ENCODE assay signal across 38 cellular contexts in genomic region chr3:135392151-135392550, GRCh38.
"Had no signal": no experiment of that assay in that cellular context is flagged by ENCODE, and none has a peak within 500 bp of the region (broad histone marks: within the 10 kb centered on the region; RNA-seq: fewer than 3 reads in every experiment).

No MANE protein-coding gene starts in this region.

- FAIRE-seq: TTC549 had no signal

- ATAC-seq: activated CD4-positive, alpha-beta T cell treated with anti-CD3 and anti-CD28 coated beads for 36 hours; activated CD4-positive, CD25-positive, alpha-beta regulatory T cell treated with anti-CD3 and anti-CD28 coated beads, Interleukin-2, amount 50 U/mL, for 24 hours; activated CD8-positive, alpha-beta T cell treated with anti-CD3 and anti-CD28 coated beads, Interleukin-2, amount 10 ng/mL, durations not matched to agents 7 days and 5 days; activated naive CD8-positive, alpha-beta T cell treated with anti-CD3 and anti-CD28 coated beads, Interleukin-2, amount 50 U/mL, for 24 hours; body of pancreas had no signal

- H3K4me1 ChIP-seq: ascending aorta, body of pancreas, breast epithelium had no signal

- H3K4me3 ChIP-seq: ascending aorta, body of pancreas, breast epithelium, cardiac muscle cell had no signal

- H3K4me1 Mint-ChIP-seq: activated CD4-positive, alpha-beta memory T cell treated with anti-CD3 and anti-CD28 coated beads, Interleukin-2, amount 10 ng/mL, durations not matched to agents 7 days and 5 days; activated CD4-positive, alpha-beta T cell treated with anti-CD3 and anti-CD28 coated beads for 36 hours; activated CD4-positive, alpha-beta T cell treated with anti-CD3 and anti-CD28 coated beads, Interleukin-2, amount 10 ng/mL, durations not matched to agents 7 days and 5 days; activated naive CD4-positive, alpha-beta T cell treated with anti-CD3 and anti-CD28 coated beads, Interleukin-2, amount 10 ng/mL, durations not matched to agents 7 days and 5 days; activated naive CD4-positive, alpha-beta T cell treated with anti-CD3 and anti-CD28 coated beads, Interleukin-2, amount 50 U/mL, for 24 hours; activated naive CD8-positive, alpha-beta T cell treated with anti-CD3 and anti-CD28 coated beads, Interleukin-2, amount 10 ng/mL, durations not matched to agents 7 days and 5 days; activated naive CD8-positive, alpha-beta T cell treated with anti-CD3 and anti-CD28 coated beads, Interleukin-2, amount 50 U/mL, for 24 hours; central memory CD8-positive, alpha-beta T cell had no signal

- H3K27me3 ChIP-seq: ascending aorta, body of pancreas, brain microvascular endothelial cell, breast epithelium, cardiac muscle cell had no signal

- H3K36me3 ChIP-seq: ascending aorta, brain microvascular endothelial cell, breast epithelium, cardiac muscle cell had no signal

- H3K27ac Mint-ChIP-seq: activated CD4-positive, alpha-beta memory T cell treated with anti-CD3 and anti-CD28 coated beads, Interleukin-2, amount 10 ng/mL, durations not matched to agents 7 days and 5 days; activated CD4-positive, alpha-beta T cell treated with anti-CD3 and anti-CD28 coated beads for 36 hours; activated CD4-positive, alpha-beta T cell treated with anti-CD3 and anti-CD28 coated beads, Interleukin-2, amount 10 ng/mL, durations not matched to agents 7 days and 5 days; activated CD8-positive, alpha-beta T cell treated with anti-CD3 and anti-CD28 coated beads, Interleukin-2, amount 10 ng/mL, durations not matched to agents 7 days and 5 days; activated naive CD4-positive, alpha-beta T cell treated with anti-CD3 and anti-CD28 coated beads, Interleukin-2, amount 10 ng/mL, durations not matched to agents 7 days and 5 days; activated naive CD4-positive, alpha-beta T cell treated with anti-CD3 and anti-CD28 coated beads, Interleukin-2, amount 50 U/mL, for 24 hours; activated naive CD8-positive, alpha-beta T cell; activated naive CD8-positive, alpha-beta T cell treated with anti-CD3 and anti-CD28 coated beads, Interleukin-2, amount 10 ng/mL, durations not matched to agents 7 days and 5 days; activated naive CD8-positive, alpha-beta T cell treated with anti-CD3 and anti-CD28 coated beads, Interleukin-2, amount 50 U/mL, for 24 hours; activated T-cell treated with anti-CD3 and anti-CD28 coated beads, Interleukin-2, amount 50 U/mL, for 24 hours; activated T-helper 2 cell treated with anti-CD3 and anti-CD28 coated beads, Interferon-gamma antibody, Interleukin-2, Interleukin-4, amounts not matched to agents 10 μg/mL and 5 μg/mL and 100 μg/mL, durations not matched to agents 14 hours and 24 hours and 36 hours; T-helper 1 cell treated with Interleukin-12 subunit alpha and Interleukin-12 subunit beta and Interleukin-4 antibody, amounts not matched to agents 30 μg/mL and 1 μg/mL, for 36 hours; T-helper 2 cell treated with Interferon-gamma antibody and Interleukin-4, amounts not matched to agents 5 μg/mL and 100 μg/mL, for 36 hours had no signal

- H3K36me3 Mint-ChIP-seq: activated naive CD4-positive, alpha-beta T cell treated with anti-CD3 and anti-CD28 coated beads, Interleukin-2, amount 10 ng/mL, durations not matched to agents 7 days and 5 days; activated naive CD4-positive, alpha-beta T cell treated with anti-CD3 and anti-CD28 coated beads, Interleukin-2, amount 50 U/mL, for 24 hours; activated naive CD8-positive, alpha-beta T cell; activated naive CD8-positive, alpha-beta T cell treated with anti-CD3 and anti-CD28 coated beads, Interleukin-2, amount 10 ng/mL, durations not matched to agents 7 days and 5 days had no signal

- H3K27ac ChIP-seq: ascending aorta, body of pancreas, brain microvascular endothelial cell, breast epithelium, cardiac muscle cell, VCaP had no signal

- H3K4me3 Mint-ChIP-seq: activated CD4-positive, alpha-beta memory T cell treated with anti-CD3 and anti-CD28 coated beads, Interleukin-2, amount 10 ng/mL, durations not matched to agents 7 days and 5 days; activated CD4-positive, alpha-beta T cell treated with anti-CD3 and anti-CD28 coated beads for 36 hours; activated CD4-positive, alpha-beta T cell treated with anti-CD3 and anti-CD28 coated beads, Interleukin-2, amount 10 ng/mL, durations not matched to agents 7 days and 5 days; activated CD8-positive, alpha-beta T cell treated with anti-CD3 and anti-CD28 coated beads, Interleukin-2, amount 10 ng/mL, durations not matched to agents 7 days and 5 days; activated naive CD4-positive, alpha-beta T cell treated with anti-CD3 and anti-CD28 coated beads, Interleukin-2, amount 10 ng/mL, durations not matched to agents 7 days and 5 days; activated naive CD4-positive, alpha-beta T cell treated with anti-CD3 and anti-CD28 coated beads, Interleukin-2, amount 50 U/mL, for 24 hours; activated naive CD8-positive, alpha-beta T cell; activated naive CD8-positive, alpha-beta T cell treated with anti-CD3 and anti-CD28 coated beads, Interleukin-2, amount 10 ng/mL, durations not matched to agents 7 days and 5 days; activated naive CD8-positive, alpha-beta T cell treated with anti-CD3 and anti-CD28 coated beads, Interleukin-2, amount 50 U/mL, for 24 hours; activated T-cell treated with anti-CD3 and anti-CD28 coated beads, Interleukin-2, amount 50 U/mL, for 24 hours; central memory CD8-positive, alpha-beta T cell; T-helper 1 cell treated with Interleukin-12 subunit alpha and Interleukin-12 subunit beta and Interleukin-4 antibody, amounts not matched to agents 30 μg/mL and 1 μg/mL, for 36 hours; T-helper 2 cell treated with Interferon-gamma antibody and Interleukin-4, amounts not matched to agents 5 μg/mL and 100 μg/mL, for 36 hours had no signal

- DNase-seq: activated CD4-positive, alpha-beta memory T cell treated with anti-CD3 and anti-CD28 coated beads, Interleukin-2, amount 10 ng/mL, durations not matched to agents 7 days and 5 days; activated CD4-positive, alpha-beta T cell treated with anti-CD3 and anti-CD28 coated beads for 1 hour; activated CD4-positive, alpha-beta T cell treated with anti-CD3 and anti-CD28 coated beads for 36 hours; activated CD4-positive, alpha-beta T cell treated with anti-CD3 and anti-CD28 coated beads for 48 hours; activated CD4-positive, alpha-beta T cell treated with anti-CD3 and anti-CD28 coated beads, Interleukin-2, amount 10 ng/mL, durations not matched to agents 7 days and 5 days; activated CD4-positive, alpha-beta T cell treated with anti-CD3 and anti-CD28 coated beads, Interleukin-2, amount 50 U/mL, for 48 hours; activated CD4-positive, CD25-positive, alpha-beta regulatory T cell; activated CD8-positive, alpha-beta memory T cell treated with anti-CD3 and anti-CD28 coated beads, Interleukin-2, amount 50 U/mL, for 48 hours; activated CD8-positive, alpha-beta T cell treated with anti-CD3 and anti-CD28 coated beads, Interleukin-2, amount 10 ng/mL, durations not matched to agents 7 days and 5 days; activated effector memory CD4-positive, alpha-beta T cell treated with Interleukin-2 at 50 U/mL for 16 hours; activated gamma-delta T cell; activated naive CD4-positive, alpha-beta T cell treated with anti-CD3 and anti-CD28 coated beads, Interleukin-2, amount 10 ng/mL, durations not matched to agents 7 days and 5 days; activated naive CD4-positive, alpha-beta T cell treated with Interleukin-2 at 50 U/mL for 16 hours; activated naive CD8-positive, alpha-beta T cell treated with anti-CD3 and anti-CD28 coated beads, Interleukin-2, amount 10 ng/mL, durations not matched to agents 7 days and 5 days; activated naive CD8-positive, alpha-beta T cell treated with anti-CD3 and anti-CD28 coated beads, Interleukin-2, amount 50 U/mL, for 24 hours; activated T-cell treated with anti-CD3 and anti-CD28 coated beads, Interleukin-2, amount 50 U/mL, for 24 hours; activated T-cell treated with anti-CD3 and anti-CD28 coated beads, Interleukin-2, amount 50 U/mL, for 48 hours; amygdala; anterior cingulate cortex; body of pancreas; brain microvascular endothelial cell; caudate nucleus; cerebellar nuclear complex; T-helper 1 cell; T-helper 2 cell; T-helper 9 cell had no signal

- H3K27me3 Mint-ChIP-seq: activated CD4-positive, alpha-beta memory T cell treated with anti-CD3 and anti-CD28 coated beads, Interleukin-2, amount 10 ng/mL, durations not matched to agents 7 days and 5 days; activated CD4-positive, alpha-beta T cell treated with anti-CD3 and anti-CD28 coated beads for 36 hours; activated CD4-positive, alpha-beta T cell treated with anti-CD3 and anti-CD28 coated beads, Interleukin-2, amount 10 ng/mL, durations not matched to agents 7 days and 5 days; activated naive CD4-positive, alpha-beta T cell treated with anti-CD3 and anti-CD28 coated beads, Interleukin-2, amount 10 ng/mL, durations not matched to agents 7 days and 5 days; activated naive CD4-positive, alpha-beta T cell treated with anti-CD3 and anti-CD28 coated beads, Interleukin-2, amount 50 U/mL, for 24 hours; activated naive CD8-positive, alpha-beta T cell; activated naive CD8-positive, alpha-beta T cell treated with anti-CD3 and anti-CD28 coated beads, Interleukin-2, amount 10 ng/mL, durations not matched to agents 7 days and 5 days; activated naive CD8-positive, alpha-beta T cell treated with anti-CD3 and anti-CD28 coated beads, Interleukin-2, amount 50 U/mL, for 24 hours; activated T-cell treated with anti-CD3 and anti-CD28 coated beads, Interleukin-2, amount 50 U/mL, for 24 hours; central memory CD8-positive, alpha-beta T cell had no signal
